In the genomic region with DNA sequence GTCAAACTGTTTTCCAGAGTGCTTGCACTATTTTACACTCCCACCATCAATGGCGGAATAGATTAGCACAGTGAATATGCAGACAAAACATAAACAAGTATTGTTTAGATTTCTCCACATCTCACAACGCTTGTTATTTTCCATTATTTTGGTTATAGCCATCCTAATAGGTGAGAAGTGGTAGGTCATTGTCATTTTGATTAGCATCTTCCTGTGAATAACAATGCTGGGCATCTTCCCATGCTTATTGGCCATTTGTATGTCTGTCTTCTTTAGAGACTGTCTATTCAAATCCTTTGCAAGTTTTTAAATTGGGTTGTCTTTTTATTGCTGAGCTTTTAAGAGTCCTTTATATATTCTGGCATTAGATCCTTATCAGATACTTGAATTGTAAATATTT, we compare ENCODE assay signal across 31 cellular contexts. TPM values are rescaled to one million over a fixed set of nuclear protein-coding genes. Genes with fewer than 3 reads are reported as not detected.
"Had no signal": no experiment of that assay in that cellular context is flagged by ENCODE, and none has a peak within 500 bp of the region (broad histone marks: within the 10 kb centered on the region; RNA-seq: fewer than 3 reads in every experiment).

No MANE protein-coding gene starts in this region.

- H3K27me3 Mint-ChIP-seq: brain had no signal

- H3K36me3 Mint-ChIP-seq: activated naive CD4-positive, alpha-beta T cell treated with anti-CD3 and anti-CD28 coated beads, Interleukin-2, amount 50 U/mL, for 24 hours; activated naive CD8-positive, alpha-beta T cell treated with anti-CD3 and anti-CD28 coated beads, Interleukin-2, amount 10 ng/mL, durations not matched to agents 7 days and 5 days had no signal

- H3K9me3 Mint-ChIP-seq: activated CD4-positive, alpha-beta T cell treated with anti-CD3 and anti-CD28 coated beads, Interleukin-2, amount 10 ng/mL, durations not matched to agents 7 days and 5 days; activated CD8-positive, alpha-beta T cell treated with anti-CD3 and anti-CD28 coated beads for 36 hours; activated naive CD4-positive, alpha-beta T cell treated with anti-CD3 and anti-CD28 coated beads for 36 hours; activated naive CD4-positive, alpha-beta T cell treated with anti-CD3 and anti-CD28 coated beads, Interleukin-2, amount 50 U/mL, for 24 hours; activated naive CD8-positive, alpha-beta T cell treated with anti-CD3 and anti-CD28 coated beads, Interleukin-2, amount 10 ng/mL, durations not matched to agents 7 days and 5 days; activated T-helper 1 cell treated with anti-CD3 and anti-CD28 coated beads, Interleukin-12 subunit alpha, Interleukin-12 subunit beta, Interleukin-2, Interleukin-4 antibody, amounts not matched to agents 30 ng/mL and 10 ng/mL and 1 ng/mL, durations not matched to agents 14 hours and 24 hours and 36 hours; activated T-helper 2 cell treated with anti-CD3 and anti-CD28 coated beads, Interferon-gamma antibody, Interleukin-2, Interleukin-4, amounts not matched to agents 10 μg/mL and 5 μg/mL and 100 μg/mL, durations not matched to agents 14 hours and 24 hours and 36 hours; brain had no signal

- H3K27me3 ChIP-seq: ascending aorta, breast epithelium, cardiac muscle cell, colonic mucosa, esophagus squamous epithelium, gastroesophageal sphincter, heart right ventricle had no signal

- H3K4me3 ChIP-seq: ascending aorta, breast epithelium, cardiac muscle cell, colonic mucosa, esophagus squamous epithelium, gastroesophageal sphincter, heart right ventricle had no signal

- H3K36me3 ChIP-seq: breast epithelium had no signal

- H3K27ac ChIP-seq: ascending aorta, breast epithelium, cardiac muscle cell, colonic mucosa, epithelial cell of prostate, esophagus squamous epithelium, gastroesophageal sphincter, heart right ventricle had no signal

- H3K9me3 ChIP-seq: ascending aorta, breast epithelium, colonic mucosa, esophagus squamous epithelium, gastroesophageal sphincter, heart right ventricle had no signal

- ATAC-seq: activated CD8-positive, alpha-beta T cell treated with anti-CD3 and anti-CD28 coated beads for 36 hours; gastroesophageal sphincter; heart right ventricle had no signal

- H3K4me1 Mint-ChIP-seq: activated CD4-positive, alpha-beta T cell treated with anti-CD3 and anti-CD28 coated beads, Interleukin-2, amount 10 ng/mL, durations not matched to agents 7 days and 5 days; activated naive CD4-positive, alpha-beta T cell treated with anti-CD3 and anti-CD28 coated beads, Interleukin-2, amount 50 U/mL, for 24 hours; activated naive CD8-positive, alpha-beta T cell treated with anti-CD3 and anti-CD28 coated beads, Interleukin-2, amount 10 ng/mL, durations not matched to agents 7 days and 5 days; brain had no signal

- H3K27ac Mint-ChIP-seq: activated CD4-positive, alpha-beta T cell treated with anti-CD3 and anti-CD28 coated beads, Interleukin-2, amount 10 ng/mL, durations not matched to agents 7 days and 5 days; activated CD8-positive, alpha-beta T cell treated with anti-CD3 and anti-CD28 coated beads for 36 hours; activated naive CD4-positive, alpha-beta T cell treated with anti-CD3 and anti-CD28 coated beads for 36 hours; activated naive CD4-positive, alpha-beta T cell treated with anti-CD3 and anti-CD28 coated beads, Interleukin-2, amount 50 U/mL, for 24 hours; activated naive CD8-positive, alpha-beta T cell treated with anti-CD3 and anti-CD28 coated beads, Interleukin-2, amount 10 ng/mL, durations not matched to agents 7 days and 5 days; activated T-helper 1 cell treated with anti-CD3 and anti-CD28 coated beads, Interleukin-12 subunit alpha, Interleukin-12 subunit beta, Interleukin-2, Interleukin-4 antibody, amounts not matched to agents 30 ng/mL and 10 ng/mL and 1 ng/mL, durations not matched to agents 14 hours and 24 hours and 36 hours; activated T-helper 2 cell treated with anti-CD3 and anti-CD28 coated beads, Interferon-gamma antibody, Interleukin-2, Interleukin-4, amounts not matched to agents 10 μg/mL and 5 μg/mL and 100 μg/mL, durations not matched to agents 14 hours and 24 hours and 36 hours; brain had no signal

- H3K4me1 ChIP-seq: ascending aorta, breast epithelium, colonic mucosa, esophagus squamous epithelium, gastroesophageal sphincter had no signal

- DNase-seq: activated CD4-positive, alpha-beta T cell treated with anti-CD3 and anti-CD28 coated beads for 1 hour; activated CD4-positive, alpha-beta T cell treated with anti-CD3 and anti-CD28 coated beads for 4 hours; activated CD4-positive, alpha-beta T cell treated with anti-CD3 and anti-CD28 coated beads, Interleukin-2, amount 10 ng/mL, durations not matched to agents 7 days and 5 days; activated CD4-positive, alpha-beta T cell treated with anti-CD3 and anti-CD28 coated beads, Interleukin-2, amount 50 U/mL, for 4 hours; activated CD8-positive, alpha-beta memory T cell treated with anti-CD3 and anti-CD28 coated beads for 24 hours; activated CD8-positive, alpha-beta T cell treated with anti-CD3 and anti-CD28 coated beads for 36 hours; activated effector memory CD4-positive, alpha-beta T cell treated with anti-CD3 and anti-CD28 coated beads, Interleukin-2, amount 50 U/mL, for 16 hours; activated naive CD4-positive, alpha-beta T cell treated with anti-CD3 and anti-CD28 coated beads for 36 hours; activated naive CD8-positive, alpha-beta T cell treated with anti-CD3 and anti-CD28 coated beads, Interleukin-2, amount 10 ng/mL, durations not matched to agents 7 days and 5 days; activated T-cell treated with anti-CD3 and anti-CD28 coated beads, Interleukin-2, amount 50 U/mL, for 1 hour; activated T-cell treated with anti-CD3 and anti-CD28 coated beads, Interleukin-2, amount 50 U/mL, for 48 hours; central memory CD4-positive, alpha-beta T cell; cerebellar nuclear complex; colonic mucosa; effector CD8-positive, alpha-beta T cell; esophagus squamous epithelium; foreskin melanocyte; heart right ventricle; T-helper 2 cell had no signal

- H3K4me3 Mint-ChIP-seq: activated CD4-positive, alpha-beta T cell treated with anti-CD3 and anti-CD28 coated beads, Interleukin-2, amount 10 ng/mL, durations not matched to agents 7 days and 5 days; activated CD8-positive, alpha-beta T cell treated with anti-CD3 and anti-CD28 coated beads for 36 hours; activated naive CD4-positive, alpha-beta T cell treated with anti-CD3 and anti-CD28 coated beads for 36 hours; activated naive CD4-positive, alpha-beta T cell treated with anti-CD3 and anti-CD28 coated beads, Interleukin-2, amount 50 U/mL, for 24 hours; activated naive CD8-positive, alpha-beta T cell treated with anti-CD3 and anti-CD28 coated beads, Interleukin-2, amount 10 ng/mL, durations not matched to agents 7 days and 5 days; activated T-helper 1 cell treated with anti-CD3 and anti-CD28 coated beads, Interleukin-12 subunit alpha, Interleukin-12 subunit beta, Interleukin-2, Interleukin-4 antibody, amounts not matched to agents 30 ng/mL and 10 ng/mL and 1 ng/mL, durations not matched to agents 14 hours and 24 hours and 36 hours; brain had no signal

RNA-seq across cellular contexts. Expression of gene LRRC71, which starts 54.7 kb away (rescaled TPM):
- total RNA-seq: activated CD4-positive, alpha-beta T cell treated with anti-CD3 and anti-CD28 coated beads, Interleukin-2, amount 10 ng/mL, durations not matched to agents 7 days and 5 days; activated CD8-positive, alpha-beta T cell treated with anti-CD3 and anti-CD28 coated beads for 36 hours; activated naive CD4-positive, alpha-beta T cell treated with anti-CD3 and anti-CD28 coated beads for 36 hours; activated naive CD8-positive, alpha-beta T cell treated with anti-CD3 and anti-CD28 coated beads, Interleukin-2, amount 10 ng/mL, durations not matched to agents 7 days and 5 days; activated T-helper 1 cell treated with anti-CD3 and anti-CD28 coated beads, Interleukin-12 subunit alpha, Interleukin-12 subunit beta, Interleukin-2, Interleukin-4 antibody, amounts not matched to agents 30 ng/mL and 10 ng/mL and 1 ng/mL, durations not matched to agents 14 hours and 24 hours and 36 hours; activated T-helper 2 cell treated with anti-CD3 and anti-CD28 coated beads, Interferon-gamma antibody, Interleukin-2, Interleukin-4, amounts not matched to agents 10 μg/mL and 5 μg/mL and 100 μg/mL, durations not matched to agents 14 hours and 24 hours and 36 hours; ascending aorta; breast epithelium; colonic mucosa; esophagus squamous epithelium; fibroblast of lung; fibroblast of villous mesenchyme; T-helper 1 cell treated with Interleukin-12 subunit alpha and Interleukin-12 subunit beta and Interleukin-4 antibody, amounts not matched to agents 30 ng/mL and 1 ng/mL, for 36 hours had no signal
